In genomic region chr11:65351511-65351910, GRCh38 we compare ENCODE assay signal across 22 cellular contexts. TPM values are rescaled to one million over a fixed set of nuclear protein-coding genes. Genes with fewer than 3 reads are reported as not detected.
DNase-seq lines count a peak whose midpoint lies in the region; ATAC-seq and TF ChIP-seq lines count a peak whose summit lies in the region.
"Had no signal": no experiment of that assay in that cellular context is flagged by ENCODE, and none has a peak within 500 bp of the region (broad histone marks: within the 10 kb centered on the region; RNA-seq: fewer than 3 reads in every experiment).

No MANE protein-coding gene starts in this region.

- H3K56ac ChIP-seq in H9 (ENCODE audit: insufficient read length, low read depth, low read length) = no peak overlapping the region

- H3K79me1 ChIP-seq in H9 (ENCODE audit: insufficient read depth, low read depth, low read length, poor library complexity, severe bottlenecking) = no peaks in the 10 kb centered on the region

- H3K4me1 Mint-ChIP-seq in activated CD8-positive, alpha-beta memory T cell treated with anti-CD3 and anti-CD28 coated beads, Interleukin-2, amount 10 ng/mL, durations not matched to agents 7 days and 5 days = peaks cover 28% of the 10 kb centered on the region
- peaks cover 10 to 12% of the 10 kb centered on the region in 2 experiments for H3K4me1 Mint-ChIP-seq in H9
- peaks cover 8% of the 10 kb centered on the region for H3K4me1 Mint-ChIP-seq in activated T-helper 1 cell treated with anti-CD3 and anti-CD28 coated beads, Interleukin-12 subunit alpha, Interleukin-12 subunit beta, Interleukin-2, Interleukin-4 antibody, amounts not matched to agents 30 ng/mL and 10 ng/mL and 1 ng/mL, durations not matched to agents 14 hours and 24 hours and 36 hours (ENCODE audit: low read depth)
- peaks cover 18 to 22% of the 10 kb centered on the region in 2 donors for H3K4me1 Mint-ChIP-seq in stimulated activated naive B cell treated with anti-CD40 and anti-IgM and Interleukin-4, amounts not matched to agents 10 μg/mL and 1 μg/mL and 100 μg/mL, for 72 hours

- H2BK15ac ChIP-seq in H9 (ENCODE audit: low read depth, low read length) = no peak overlapping the region

- no peak overlapping the region for H3K4me2 ChIP-seq in H9 (ENCODE audit: insufficient read depth, insufficient read length, low read length)

- H3K27ac ChIP-seq in H9 (ENCODE audit: insufficient read length, low read depth, low read length) = no peak overlapping the region
- H3K27ac ChIP-seq: C4-2B, SK-N-MC had no signal

- H3K27ac Mint-ChIP-seq in activated CD8-positive, alpha-beta memory T cell treated with anti-CD3 and anti-CD28 coated beads, Interleukin-2, amount 10 ng/mL, durations not matched to agents 7 days and 5 days = peak overlapping the region; percentile 57
- H3K27ac Mint-ChIP-seq in H9 = peak overlapping the region in 2 of 3 experiments; percentile 2 to 3; a peak in 2 of 7 replicates
- peak overlapping the region; percentile 81 for H3K27ac Mint-ChIP-seq in activated T-helper 1 cell treated with anti-CD3 and anti-CD28 coated beads, Interleukin-12 subunit alpha, Interleukin-12 subunit beta, Interleukin-2, Interleukin-4 antibody, amounts not matched to agents 30 ng/mL and 10 ng/mL and 1 ng/mL, durations not matched to agents 14 hours and 24 hours and 36 hours
- peak overlapping the region; percentile 31 for H3K27ac Mint-ChIP-seq in stimulated activated naive B cell treated with anti-CD40 and anti-IgM and Interleukin-4, amounts not matched to agents 10 μg/mL and 1 μg/mL and 100 μg/mL, for 72 hours

- H2BK20ac ChIP-seq in H9 (ENCODE audit: low read depth, low read length, poor library complexity, severe bottlenecking) = no peak overlapping the region

- no peaks in the 10 kb centered on the region for H3K4me1 ChIP-seq in H9 (ENCODE audit: insufficient read depth, low read length)

- WGBS in H9 (ENCODE audit: extremely low coverage, insufficient read length, low lambda C conversion rate) = no CpG with 5 or more reads among the region's 2 CpGs

- H3K14ac ChIP-seq in H9 (ENCODE audit: insufficient read depth, low read length) = no peak overlapping the region

- no peaks in the 10 kb centered on the region for H3K9me3 Mint-ChIP-seq in activated CD8-positive, alpha-beta memory T cell treated with anti-CD3 and anti-CD28 coated beads, Interleukin-2, amount 10 ng/mL, durations not matched to agents 7 days and 5 days (ENCODE audit: low read depth)
- H3K9me3 Mint-ChIP-seq in H9 = no peaks in the 10 kb centered on the region; a peak in 1 of 5 replicates
- no peaks in the 10 kb centered on the region for H3K9me3 Mint-ChIP-seq in activated T-helper 1 cell treated with anti-CD3 and anti-CD28 coated beads, Interleukin-12 subunit alpha, Interleukin-12 subunit beta, Interleukin-2, Interleukin-4 antibody, amounts not matched to agents 30 ng/mL and 10 ng/mL and 1 ng/mL, durations not matched to agents 14 hours and 24 hours and 36 hours
- H3K9me3 Mint-ChIP-seq in stimulated activated naive B cell treated with anti-CD40 and anti-IgM and Interleukin-4, amounts not matched to agents 10 μg/mL and 1 μg/mL and 100 μg/mL, for 72 hours = no peaks in the 10 kb centered on the region

- no peak overlapping the region for H3K9ac ChIP-seq in H9 (ENCODE audit: extremely low read depth, insufficient read length, low read length)

- no peak for ATAC-seq in activated CD8-positive, alpha-beta memory T cell treated with anti-CD3 and anti-CD28 coated beads, Interleukin-2, amount 10 ng/mL, durations not matched to agents 7 days and 5 days
- ATAC-seq in stimulated activated naive B cell treated with anti-CD40 and anti-IgM and Interleukin-4, amounts not matched to agents 10 μg/mL and 1 μg/mL and 100 μg/mL, for 72 hours (replicated peaks) = no peak
- ATAC-seq in HG03521 (IDR thresholded peaks at IDR 0.05; ENCODE audit: unreplicated experiment) = no peak
- ATAC-seq: PC-3 had no signal

- H2BK120ac ChIP-seq in H9 (ENCODE audit: low read depth, low read length, poor library complexity, severe bottlenecking) = no peak overlapping the region

- H3K18ac ChIP-seq in H9 (ENCODE audit: insufficient read length, low read depth, low read length) = no peak overlapping the region

- no peak overlapping the region for H3K23ac ChIP-seq in H9 (ENCODE audit: insufficient read length, low read depth, low read length)

- H4K8ac ChIP-seq in H9 (replicated peaks; ENCODE audit: insufficient read length, low read depth, low read length) = no peak overlapping the region

- H4K91ac ChIP-seq in H9 (ENCODE audit: insufficient read length, low read depth, low read length) = no peak overlapping the region

- no peak overlapping the region for H3K4ac ChIP-seq in H9 (ENCODE audit: low read depth, low read length)

- no peak for DNase-seq in activated CD8-positive, alpha-beta memory T cell treated with anti-CD3 and anti-CD28 coated beads, Interleukin-2, amount 10 ng/mL, durations not matched to agents 7 days and 5 days
- DNase-seq in activated CD8-positive, alpha-beta memory T cell treated with anti-CD3 and anti-CD28 coated beads for 24 hours = no peak
- no peak for DNase-seq in H9
- DNase-seq in activated T-helper 1 cell treated with anti-CD3 and anti-CD28 coated beads, Interleukin-12 subunit alpha, Interleukin-12 subunit beta, Interleukin-2, Interleukin-4 antibody, amounts not matched to agents 30 ng/mL and 10 ng/mL and 1 ng/mL, durations not matched to agents 14 hours and 24 hours and 36 hours (ENCODE audit: low spot score) = no peak
- no peak for DNase-seq in stimulated activated naive B cell treated with anti-CD40 and anti-IgM and Interleukin-4, amounts not matched to agents 10 μg/mL and 1 μg/mL and 100 μg/mL, for 72 hours
- no peak for DNase-seq in activated effector memory CD4-positive, alpha-beta T cell treated with Interleukin-2 at 50 U/mL for 16 hours
- no peak for DNase-seq in occipital lobe (lab: John Stamatoyannopoulos, UW)
- DNase-seq: AML-193, EL, GF-D8, GOT3, Kasumi-1, NCI-H1694, NCI-H2081 treated with DMSO at 0.1 percent for 48 hours, NCI-H2171 treated with DMSO at 0.1 percent for 48 hours, NCI-H526, PC-3, RPMI8226, SHP77 treated with DMSO at 0.1 percent for 48 hours had no signal

- H4K5ac ChIP-seq in H9 (ENCODE audit: insufficient read length, low read depth, low read length) = no peak overlapping the region

- H3K4me3 Mint-ChIP-seq in activated CD8-positive, alpha-beta memory T cell treated with anti-CD3 and anti-CD28 coated beads, Interleukin-2, amount 10 ng/mL, durations not matched to agents 7 days and 5 days = no peak overlapping the region
- no peak overlapping the region for H3K4me3 Mint-ChIP-seq in H9
- no peak overlapping the region for H3K4me3 Mint-ChIP-seq in activated T-helper 1 cell treated with anti-CD3 and anti-CD28 coated beads, Interleukin-12 subunit alpha, Interleukin-12 subunit beta, Interleukin-2, Interleukin-4 antibody, amounts not matched to agents 30 ng/mL and 10 ng/mL and 1 ng/mL, durations not matched to agents 14 hours and 24 hours and 36 hours
- no peak overlapping the region for H3K4me3 Mint-ChIP-seq in stimulated activated naive B cell treated with anti-CD40 and anti-IgM and Interleukin-4, amounts not matched to agents 10 μg/mL and 1 μg/mL and 100 μg/mL, for 72 hours

- no peaks in the 10 kb centered on the region for H4K20me1 ChIP-seq in H9 (ENCODE audit: control insufficient read depth, insufficient read depth, insufficient read length)

- peaks cover 30% of the 10 kb centered on the region for H3K36me3 Mint-ChIP-seq in activated CD8-positive, alpha-beta memory T cell treated with anti-CD3 and anti-CD28 coated beads, Interleukin-2, amount 10 ng/mL, durations not matched to agents 7 days and 5 days
- peaks cover 21 to 52% (median 48%) of the 10 kb centered on the region in 3 experiments for H3K36me3 Mint-ChIP-seq in H9 (ENCODE audit: insufficient read depth in 1 of 3, low read depth in 3 of 3)
- peaks cover 20% of the 10 kb centered on the region for H3K36me3 Mint-ChIP-seq in activated T-helper 1 cell treated with anti-CD3 and anti-CD28 coated beads, Interleukin-12 subunit alpha, Interleukin-12 subunit beta, Interleukin-2, Interleukin-4 antibody, amounts not matched to agents 30 ng/mL and 10 ng/mL and 1 ng/mL, durations not matched to agents 14 hours and 24 hours and 36 hours (ENCODE audit: low read depth)
- peaks cover 16 to 36% of the 10 kb centered on the region in 2 donors for H3K36me3 Mint-ChIP-seq in stimulated activated naive B cell treated with anti-CD40 and anti-IgM and Interleukin-4, amounts not matched to agents 10 μg/mL and 1 μg/mL and 100 μg/mL, for 72 hours

- H3K79me2 ChIP-seq in H9 (ENCODE audit: insufficient read depth, low read length) = no peaks in the 10 kb centered on the region

- no peak for TF ChIP-seq CTCF in H9 (conservative IDR thresholded peaks at IDR 0.05)

- H3K27me3 ChIP-seq in H9 (ENCODE audit: insufficient read depth, low read length) = peaks cover 2% of the 10 kb centered on the region; the same call in 1 of the 2 replicates

- no peak overlapping the region for H3T11ph ChIP-seq in H9 (ENCODE audit: low read length)

- H3K23me2 ChIP-seq in H9 (ENCODE audit: insufficient read length, low read depth, low read length, poor library complexity, severe bottlenecking) = peaks cover 18% of the 10 kb centered on the region

- CTCF ChIA-PET in activated CD8-positive, alpha-beta memory T cell treated with anti-CD3 and anti-CD28 coated beads, Interleukin-2, amount 10 ng/mL, durations not matched to agents 7 days and 5 days (lab: Charles Lee) = interaction anchor here (1.0 to 2.2 kb wide), 4 partner anchors 17 to 157 kb away, joined by 3 to 10 read pairs (median 6); no protein-coding TSS in a partner anchor

- H2AFZ ChIP-seq in H9 (ENCODE audit: low read length) = no peak overlapping the region

- H2AK5ac ChIP-seq in H9 (ENCODE audit: insufficient read length, low read length) = no peak overlapping the region

- intact Hi-C loops in activated T-helper 1 cell treated with anti-CD3 and anti-CD28 coated beads, Interleukin-12 subunit alpha, Interleukin-12 subunit beta, Interleukin-2, Interleukin-4 antibody, amounts not matched to agents 30 ng/mL and 10 ng/mL and 1 ng/mL, durations not matched to agents 14 hours and 24 hours and 36 hours (cut with micrococcal nuclease) = no loop called here

- no peak overlapping the region for H2BK5ac ChIP-seq in H9 (ENCODE audit: insufficient read length, low read length)

- H2BK12ac ChIP-seq in H9 (ENCODE audit: insufficient read length, low read depth, low read length) = no peak overlapping the region

- peaks cover 2% of the 10 kb centered on the region for H3K27me3 Mint-ChIP-seq in activated CD8-positive, alpha-beta memory T cell treated with anti-CD3 and anti-CD28 coated beads, Interleukin-2, amount 10 ng/mL, durations not matched to agents 7 days and 5 days
- peaks cover 14% of the 10 kb centered on the region for H3K27me3 Mint-ChIP-seq in H9 (ENCODE audit: low read depth)
- peaks cover 5% of the 10 kb centered on the region for H3K27me3 Mint-ChIP-seq in activated T-helper 1 cell treated with anti-CD3 and anti-CD28 coated beads, Interleukin-12 subunit alpha, Interleukin-12 subunit beta, Interleukin-2, Interleukin-4 antibody, amounts not matched to agents 30 ng/mL and 10 ng/mL and 1 ng/mL, durations not matched to agents 14 hours and 24 hours and 36 hours (ENCODE audit: insufficient read depth)
- no peaks in the 10 kb centered on the region for H3K27me3 Mint-ChIP-seq in stimulated activated naive B cell treated with anti-CD40 and anti-IgM and Interleukin-4, amounts not matched to agents 10 μg/mL and 1 μg/mL and 100 μg/mL, for 72 hours

- H3K9me3 ChIP-seq in H9 (ENCODE audit: control insufficient read depth, low read depth, low read length) = no peaks in the 10 kb centered on the region

RNA-seq across cellular contexts. Expression of gene TIGD3, which starts 3.0 kb away (rescaled TPM):
- 1 to 10 TPM; 1.1 TPM for total RNA-seq in activated CD8-positive, alpha-beta memory T cell treated with anti-CD3 and anti-CD28 coated beads, Interleukin-2, amount 10 ng/mL, durations not matched to agents 7 days and 5 days
- 0.66 and 1.2 TPM in 2 replicates for total RNA-seq in H9 (2021)
- total RNA-seq in activated T-helper 1 cell treated with anti-CD3 and anti-CD28 coated beads, Interleukin-12 subunit alpha, Interleukin-12 subunit beta, Interleukin-2, Interleukin-4 antibody, amounts not matched to agents 30 ng/mL and 10 ng/mL and 1 ng/mL, durations not matched to agents 14 hours and 24 hours and 36 hours = 1.1 TPM in 2 replicates
- 4.5 TPM for total RNA-seq in occipital lobe

RNA-seq across cellular contexts. Expression of gene DPF2, which starts 17.9 kb away (rescaled TPM):
- total RNA-seq in activated CD8-positive, alpha-beta memory T cell treated with anti-CD3 and anti-CD28 coated beads, Interleukin-2, amount 10 ng/mL, durations not matched to agents 7 days and 5 days = 10 to 100 TPM; 81.4 to 87.2 TPM
- total RNA-seq in H9 (2021) (75.3 and 81.4 TPM in 2 replicates), occipital lobe (21.7 TPM)
- total RNA-seq in activated T-helper 1 cell treated with anti-CD3 and anti-CD28 coated beads, Interleukin-12 subunit alpha, Interleukin-12 subunit beta, Interleukin-2, Interleukin-4 antibody, amounts not matched to agents 30 ng/mL and 10 ng/mL and 1 ng/mL, durations not matched to agents 14 hours and 24 hours and 36 hours = 84.5 and 93.1 TPM in 2 replicates

RNA-seq across cellular contexts. Expression of gene SLC25A45, which starts 30.9 kb away (rescaled TPM):
- 10 to 100 TPM; 19.4 to 25.1 TPM for total RNA-seq in activated CD8-positive, alpha-beta memory T cell treated with anti-CD3 and anti-CD28 coated beads, Interleukin-2, amount 10 ng/mL, durations not matched to agents 7 days and 5 days
- total RNA-seq in H9 (2021) (1.1 and 1.6 TPM in 2 replicates), occipital lobe (0.31 TPM)
- total RNA-seq in activated T-helper 1 cell treated with anti-CD3 and anti-CD28 coated beads, Interleukin-12 subunit alpha, Interleukin-12 subunit beta, Interleukin-2, Interleukin-4 antibody, amounts not matched to agents 30 ng/mL and 10 ng/mL and 1 ng/mL, durations not matched to agents 14 hours and 24 hours and 36 hours = 15.3 and 19.4 TPM in 2 replicates

RNA-seq across cellular contexts. Expression of gene FRMD8, which starts 34.9 kb away (rescaled TPM):
- total RNA-seq in activated CD8-positive, alpha-beta memory T cell treated with anti-CD3 and anti-CD28 coated beads, Interleukin-2, amount 10 ng/mL, durations not matched to agents 7 days and 5 days = 10 to 100 TPM; 52.0 to 56.7 TPM
- total RNA-seq in H9 (2021) (19.0 and 22.7 TPM in 2 replicates), occipital lobe (9.2 TPM)
- 40.5 and 42.3 TPM in 2 replicates for total RNA-seq in activated T-helper 1 cell treated with anti-CD3 and anti-CD28 coated beads, Interleukin-12 subunit alpha, Interleukin-12 subunit beta, Interleukin-2, Interleukin-4 antibody, amounts not matched to agents 30 ng/mL and 10 ng/mL and 1 ng/mL, durations not matched to agents 14 hours and 24 hours and 36 hours

RNA-seq across cellular contexts. Expression of gene CDC42EP2, which starts 36.8 kb away (rescaled TPM):
- total RNA-seq in activated CD8-positive, alpha-beta memory T cell treated with anti-CD3 and anti-CD28 coated beads, Interleukin-2, amount 10 ng/mL, durations not matched to agents 7 days and 5 days = 1 to 10 TPM in 1 of 2 experiments, not detected in 1; 1.4 TPM
- total RNA-seq in H9 (2021) (10.9 and 11.9 TPM in 2 replicates), occipital lobe (9.0 TPM)
- total RNA-seq in activated T-helper 1 cell treated with anti-CD3 and anti-CD28 coated beads, Interleukin-12 subunit alpha, Interleukin-12 subunit beta, Interleukin-2, Interleukin-4 antibody, amounts not matched to agents 30 ng/mL and 10 ng/mL and 1 ng/mL, durations not matched to agents 14 hours and 24 hours and 36 hours = 1.6 and 2.7 TPM in 2 replicates

Comparison
In these comparisons a context has a peak if more than half of its experiments do, and no peak if none do; other contexts are left out.
1. H3K27ac Mint-ChIP-seq: peak in every context shown above with its lines; median percentile 81 in activated T-helper 1 cell treated with anti-CD3 and anti-CD28 coated beads, Interleukin-12 subunit alpha, Interleukin-12 subunit beta, Interleukin-2, Interleukin-4 antibody, amounts not matched to agents 30 ng/mL and 10 ng/mL and 1 ng/mL, durations not matched to agents 14 hours and 24 hours and 36 hours; 57 in activated CD8-positive, alpha-beta memory T cell treated with anti-CD3 and anti-CD28 coated beads, Interleukin-2, amount 10 ng/mL, durations not matched to agents 7 days and 5 days; 31 in stimulated activated naive B cell treated with anti-CD40 and anti-IgM and Interleukin-4, amounts not matched to agents 10 μg/mL and 1 μg/mL and 100 μg/mL, for 72 hours; 2 in H9.